In the genomic region with DNA sequence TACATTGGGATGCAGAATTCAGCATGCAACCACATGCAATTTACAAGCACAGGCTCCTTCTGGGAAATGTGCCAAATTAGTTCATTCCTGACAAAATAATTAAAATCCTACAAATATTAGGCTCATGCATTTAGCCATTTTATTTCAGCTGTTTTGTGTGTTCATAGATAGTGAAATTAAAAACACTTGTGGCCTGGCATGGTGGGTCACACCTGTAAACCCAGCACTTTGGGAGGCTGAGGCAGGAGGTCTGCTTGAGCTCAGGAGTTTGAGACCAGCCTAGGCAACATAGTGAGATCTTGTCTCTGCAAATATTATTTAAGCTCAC, we compare ENCODE assay signal across 12 cellular contexts. TPM values are rescaled to one million over a fixed set of nuclear protein-coding genes. Genes with fewer than 3 reads are reported as not detected.
DNase-seq lines count a peak whose midpoint lies in the region; ATAC-seq and TF ChIP-seq lines count a peak whose summit lies in the region.
"Had no signal": no experiment of that assay in that cellular context is flagged by ENCODE, and none has a peak within 500 bp of the region (broad histone marks: within the 10 kb centered on the region; RNA-seq: fewer than 3 reads in every experiment).

No MANE protein-coding gene starts in this region.

- H3K4me2 ChIP-seq in PC-3 (ENCODE audit: low read length) (peak overlapping the region; percentile 54), osteoblast (ENCODE audit: insufficient read depth, low read length) (peak overlapping the region; percentile 51)

- H3K27me3 ChIP-seq in AG04450 (ENCODE audit: control insufficient read depth, insufficient read depth, low read length) (no peaks in the 10 kb centered on the region), PC-3 (ENCODE audit: low read length) (no peaks in the 10 kb centered on the region), esophagus muscularis mucosa (no peaks in the 10 kb centered on the region), osteoblast (ENCODE audit: insufficient read depth, low read length) (no peaks in the 10 kb centered on the region)

- no peaks in the 10 kb centered on the region for H3K79me2 ChIP-seq in PC-3 (ENCODE audit: low read length)
- no peaks in the 10 kb centered on the region for H3K79me2 ChIP-seq in osteoblast (ENCODE audit: insufficient read depth, low read length)

- POLR2A ChIA-PET in AG04450 (lab: Yijun Ruan, JAX) (interaction anchor here (1.3 to 1.9 kb wide), 2 partner anchors 10 to 48 kb away, joined by 5 to 17 read pairs; no protein-coding TSS in a partner anchor), PC-3 (lab: Charles Lee; ENCODE audit: unreplicated experiment) (no interaction called here)

- intact Hi-C loops in PC-3 (cut with micrococcal nuclease) (loop anchor here (5.0 kb wide), 1 partner anchor 79 kb away; no protein-coding TSS in a partner anchor), esophagus muscularis mucosa (cut with DNase I) (loop anchor here (5.0 kb wide), 1 partner anchor 79 kb away; no protein-coding TSS in a partner anchor)

- no peak for TF ChIP-seq EP300 in esophagus muscularis mucosa (IDR thresholded peaks at IDR 0.05)

- no TSS peak for BruUV-seq in PC-3 (replicated peaks; lab: Mats Ljungman, UMichigan)

- H3K27ac ChIP-seq in AG04450 (ENCODE audit: low read depth, low read length) (peak overlapping the region; percentile 95), PC-3 (ENCODE audit: low read length) (peak overlapping the region; percentile 95), esophagus muscularis mucosa (replicated peaks in 1 of 4) (peak overlapping the region; percentile 85 to 94 (median 87)), osteoblast (ENCODE audit: low read depth, low read length) (peak overlapping the region; percentile 75)

- H3K36me3 ChIP-seq in PC-3 (ENCODE audit: low read depth, low read length): no peaks in the 10 kb centered on the region
- no peaks in the 10 kb centered on the region for H3K36me3 ChIP-seq in esophagus muscularis mucosa
- no peaks in the 10 kb centered on the region for H3K36me3 ChIP-seq in osteoblast (ENCODE audit: insufficient read depth, low read length)

- TF ChIP-seq POLR2A in esophagus muscularis mucosa (IDR thresholded peaks at IDR 0.05; ENCODE audit: low read depth): no peak

- TF ChIP-seq CTCF in AG04450 (IDR thresholded peaks at IDR 0.05; ENCODE audit: low read depth, low read length) (no peak), PC-3 (conservative IDR thresholded peaks at IDR 0.05; ENCODE audit: low read depth, low read length) (no peak), esophagus muscularis mucosa (IDR thresholded peaks at IDR 0.05) (no peak), osteoblast (IDR thresholded peaks at IDR 0.05; ENCODE audit: extremely low read depth, low read depth, low read length) (no peak)

- H3K9me3 ChIP-seq in AG04450 (ENCODE audit: control insufficient read depth, insufficient read depth, low read length) (no peaks in the 10 kb centered on the region), PC-3 (ENCODE audit: low read length) (no peaks in the 10 kb centered on the region), esophagus muscularis mucosa (no peaks in the 10 kb centered on the region), osteoblast (ENCODE audit: low read depth, low read length) (no peaks in the 10 kb centered on the region)

- no peak for ATAC-seq in PC-3
- ATAC-seq in HG03342 (IDR thresholded peaks at IDR 0.05; ENCODE audit: unreplicated experiment): no peak
- no peak for ATAC-seq in GM19035 (IDR thresholded peaks at IDR 0.05; ENCODE audit: unreplicated experiment)
- ATAC-seq: effector memory CD8-positive, alpha-beta T cell had no signal

- H3F3A ChIP-seq in PC-3 (ENCODE audit: low read length, unreplicated experiment): no peaks in the 10 kb centered on the region

- H2AFZ ChIP-seq in PC-3 (ENCODE audit: low read length) (peak overlapping the region; percentile 27), osteoblast (ENCODE audit: low read length) (peak overlapping the region; percentile 79)

- CTCF ChIA-PET in AG04450 (lab: Charles Lee) (no interaction called here), PC-3 (lab: Charles Lee) (no interaction called here)

- DNase-seq in AG04450 (ENCODE audit: low read depth, low spot score) (no peak), PC-3 (no peak), esophagus muscularis mucosa (ENCODE audit: extremely low spot score) (no peak), osteoblast (ENCODE audit: insufficient read length, low spot score, missing footprints) (no peak), NCI-H510A (lab: John Stamatoyannopoulos, UW) (no peak), D341Med (ENCODE audit: low spot score) (no peak)
- DNase-seq: activated CD4-positive, alpha-beta T cell treated with anti-CD3 and anti-CD28 coated beads for 48 hours; activated T-cell treated with anti-CD3 and anti-CD28 coated beads, Interleukin-2, amount 50 U/mL, for 48 hours; effector memory CD8-positive, alpha-beta T cell; stimulated activated CD4-positive, alpha-beta T cell treated with anti-CD3 and anti-CD28 coated beads, Interleukin-1b, Interleukin-23, amount 100 ng/mL, for 48 hours had no signal

- H3K4me1 ChIP-seq in PC-3 (ENCODE audit: insufficient read depth, low read length) (peaks cover 47% of the 10 kb centered on the region), esophagus muscularis mucosa (peaks cover 33 to 54% (median 51%) of the 10 kb centered on the region in 4 donors), osteoblast (ENCODE audit: insufficient read depth, low read length) (peaks cover 38% of the 10 kb centered on the region)

- H4K20me1 ChIP-seq in PC-3 (ENCODE audit: low read length) (no peaks in the 10 kb centered on the region), osteoblast (ENCODE audit: insufficient read depth, low read length) (no peaks in the 10 kb centered on the region)

- H3K9ac ChIP-seq in PC-3 (ENCODE audit: low read length): peak overlapping the region; percentile 75

- no peak overlapping the region for H3K4me3 ChIP-seq in AG04450 (ENCODE audit: low read depth, low read length)
- no peak overlapping the region for H3K4me3 ChIP-seq in PC-3 (ENCODE audit: low read length)
- peak overlapping the region in 2 of 4 donors; percentile 16 to 36 for H3K4me3 ChIP-seq in esophagus muscularis mucosa
- H3K4me3 ChIP-seq in osteoblast (ENCODE audit: insufficient read depth, low read length): no peak overlapping the region

- H3K9me2 ChIP-seq in PC-3 (replicated peaks; ENCODE audit: low read length): no peaks in the 10 kb centered on the region

RNA-seq across cellular contexts. Expression of gene GPCPD1, which starts 47.0 kb away (rescaled TPM):
- 22.3 and 28.3 TPM in 2 replicates for polyA plus RNA-seq in AG04450 (2011; rRNA removed)
- 13.0 and 23.5 TPM in 2 replicates for polyA minus RNA-seq in AG04450 (2011; rRNA and poly(A)+ RNA removed)
- total RNA-seq in PC-3 (2014; rRNA removed) (13.0 and 16.8 TPM in 2 replicates), esophagus muscularis mucosa (10 to 100 TPM; 14.5 to 38.3 (median 20.6) TPM), osteoblast (22.4 and 23.9 TPM in 2 replicates)
